Comparison of ENCODE assay signal across 14 cellular contexts in the genomic region with DNA sequence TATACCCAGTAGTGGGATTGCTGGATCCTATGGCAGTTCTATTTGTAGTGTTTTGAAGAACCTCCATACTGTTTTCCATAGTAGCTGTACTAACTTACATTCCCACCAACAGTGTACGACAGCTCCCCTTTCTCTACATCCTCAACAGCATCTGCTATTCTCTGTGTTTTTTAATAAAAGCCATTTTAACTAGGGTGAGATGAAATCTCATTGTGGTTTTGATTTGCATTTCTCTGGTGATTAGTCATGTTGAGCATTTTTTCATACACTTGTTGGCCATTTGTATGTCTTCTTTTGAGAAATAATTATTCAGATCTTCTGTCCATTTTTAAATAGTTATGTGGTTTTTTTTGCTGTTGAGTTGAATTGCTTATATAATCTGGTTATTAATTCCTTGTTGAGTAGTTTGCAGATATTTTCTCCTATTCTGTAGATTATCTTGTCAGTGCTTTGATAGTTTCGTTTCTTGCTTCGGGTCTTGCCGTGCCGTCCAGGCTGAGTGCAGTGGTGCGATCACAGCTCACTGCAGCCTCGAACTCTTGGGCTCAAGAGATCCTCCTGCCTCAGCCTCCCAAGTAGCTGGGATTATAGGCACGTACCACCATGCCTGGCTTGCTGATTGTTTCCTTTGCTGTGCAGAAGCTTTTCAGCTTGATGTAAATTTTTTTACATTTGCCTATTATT. TPM values are rescaled to one million over a fixed set of nuclear protein-coding genes. Genes with fewer than 3 reads are reported as not detected.
A peak's percentile ranks its signal among the peaks of the same experiment; 100 is the strongest.
DNase-seq lines count a peak whose midpoint lies in the region; ATAC-seq and TF ChIP-seq lines count a peak whose summit lies in the region.
"Had no signal": no experiment of that assay in that cellular context is flagged by ENCODE, and none has a peak within 500 bp of the region (broad histone marks: within the 10 kb centered on the region; RNA-seq: fewer than 3 reads in every experiment).

No MANE protein-coding gene starts in this region.

- ATAC-seq in GM18517 (IDR thresholded peaks at IDR 0.05; ENCODE audit: unreplicated experiment) (peak; percentile 65), HG02798 (IDR thresholded peaks at IDR 0.05; ENCODE audit: poor library complexity, unreplicated experiment) (peak; percentile 44), HG02973 (IDR thresholded peaks at IDR 0.05; ENCODE audit: unreplicated experiment) (no peak)
- peak; percentile 60 for ATAC-seq in activated T-helper 17 cell treated with anti-CD3 and anti-CD28 coated beads, Interleukin-2, amount 50 U/mL, for 72 hours (replicated peaks)
- ATAC-seq: HCT116, left lobe of liver had no signal

- peaks cover 29% of the 10 kb centered on the region for H3K4me1 Mint-ChIP-seq in activated T-helper 17 cell treated with anti-CD3 and anti-CD28 coated beads, Interleukin-2, amount 50 U/mL, for 72 hours

- in situ Hi-C loops in ACHN (cut with HindIII; ENCODE audit: low pct_ligation_motif_present, low pct_unique_long_range_greater_than_20kb, low sequenced_read_pairs), result no loop called here

- TF ChIP-seq CTCF in AG09309 (IDR thresholded peaks at IDR 0.05; ENCODE audit: control insufficient read depth, insufficient read depth, low read depth, low read length, missing control alignments), result no peak

- H3K36me3 Mint-ChIP-seq in activated T-helper 17 cell treated with anti-CD3 and anti-CD28 coated beads, Interleukin-2, amount 50 U/mL, for 72 hours (ENCODE audit: low read depth), result peaks cover 97% of the 10 kb centered on the region

- H3K27me3 Mint-ChIP-seq in activated T-helper 17 cell treated with anti-CD3 and anti-CD28 coated beads, Interleukin-2, amount 50 U/mL, for 72 hours, result no peaks in the 10 kb centered on the region
- H3K27me3 Mint-ChIP-seq: CD4-positive, alpha-beta T cell had no signal

- peak overlapping the region; percentile 19 for H3K4me3 Mint-ChIP-seq in activated T-helper 17 cell treated with anti-CD3 and anti-CD28 coated beads, Interleukin-2, amount 50 U/mL, for 72 hours
- H3K4me3 Mint-ChIP-seq: CD4-positive, alpha-beta T cell had no signal

- DNase-seq in AG09309 (ENCODE audit: low read depth) (peak; percentile 7), NCI-H345 (lab: John Stamatoyannopoulos, UW) (no peak), NCI-H2107 treated with DMSO at 0.1 percent for 48 hours (lab: John Stamatoyannopoulos, UW; ENCODE audit: unreplicated experiment) (no peak), ACHN (no peak)
- DNase-seq: CD4-positive, alpha-beta T cell; thyroid gland had no signal

- H3K4me3 ChIP-seq in AG09309 (ENCODE audit: control insufficient read depth, low read depth, low read length), result no peak overlapping the region
- H3K4me3 ChIP-seq: thyroid gland had no signal

- peak overlapping the region; percentile 2 for H3K27ac Mint-ChIP-seq in activated T-helper 17 cell treated with anti-CD3 and anti-CD28 coated beads, Interleukin-2, amount 50 U/mL, for 72 hours
- H3K27ac Mint-ChIP-seq: CD4-positive, alpha-beta T cell had no signal

- no peaks in the 10 kb centered on the region for H3K9me3 Mint-ChIP-seq in activated T-helper 17 cell treated with anti-CD3 and anti-CD28 coated beads, Interleukin-2, amount 50 U/mL, for 72 hours
- H3K9me3 Mint-ChIP-seq: CD4-positive, alpha-beta T cell had no signal

RNA-seq across cellular contexts. Expression of gene MTG1, which starts 12.0 kb away (rescaled TPM):
- 10 to 100 TPM; 38.9 to 58.8 TPM for total RNA-seq in activated T-helper 17 cell treated with anti-CD3 and anti-CD28 coated beads, Interleukin-2, amount 50 U/mL, for 72 hours

RNA-seq across cellular contexts. Expression of gene SPRN, which starts 18.4 kb away (rescaled TPM):
- not detected for total RNA-seq in activated T-helper 17 cell treated with anti-CD3 and anti-CD28 coated beads, Interleukin-2, amount 50 U/mL, for 72 hours
- total RNA-seq: CD4-positive, alpha-beta T cell; omental fat pad; SK-MEL-5 had no signal

RNA-seq across cellular contexts. Expression of gene PAOX, which starts 26.9 kb away (rescaled TPM):
- 1 to 10 TPM; 3.0 to 9.2 TPM for total RNA-seq in activated T-helper 17 cell treated with anti-CD3 and anti-CD28 coated beads, Interleukin-2, amount 50 U/mL, for 72 hours

RNA-seq across cellular contexts. Expression of gene ECHS1, which starts 32.8 kb away (rescaled TPM):
- 10 to 100 TPM; 61.3 to 73.8 TPM for total RNA-seq in activated T-helper 17 cell treated with anti-CD3 and anti-CD28 coated beads, Interleukin-2, amount 50 U/mL, for 72 hours

RNA-seq across cellular contexts. Expression of gene SCART1, which starts 47.8 kb away (rescaled TPM):
- total RNA-seq in activated T-helper 17 cell treated with anti-CD3 and anti-CD28 coated beads, Interleukin-2, amount 50 U/mL, for 72 hours, result 10 to 100 TPM in 1 of 2 donors, 1 to 10 TPM in 1; 7.2 to 17.3 TPM
